Comparison of ENCODE assay signal across 1 cellular context in genomic region chr21:15243356-15243755, GRCh38.
TF ChIP-seq lines count a peak whose summit lies in the region.

No MANE protein-coding gene starts in this region.

TF ChIP-seq in GM23338, 12 proteins besides CTCF, POLR2A, EP300 and RAD21 (continued from another document):
- TF ChIP-seq, protein P1, sequence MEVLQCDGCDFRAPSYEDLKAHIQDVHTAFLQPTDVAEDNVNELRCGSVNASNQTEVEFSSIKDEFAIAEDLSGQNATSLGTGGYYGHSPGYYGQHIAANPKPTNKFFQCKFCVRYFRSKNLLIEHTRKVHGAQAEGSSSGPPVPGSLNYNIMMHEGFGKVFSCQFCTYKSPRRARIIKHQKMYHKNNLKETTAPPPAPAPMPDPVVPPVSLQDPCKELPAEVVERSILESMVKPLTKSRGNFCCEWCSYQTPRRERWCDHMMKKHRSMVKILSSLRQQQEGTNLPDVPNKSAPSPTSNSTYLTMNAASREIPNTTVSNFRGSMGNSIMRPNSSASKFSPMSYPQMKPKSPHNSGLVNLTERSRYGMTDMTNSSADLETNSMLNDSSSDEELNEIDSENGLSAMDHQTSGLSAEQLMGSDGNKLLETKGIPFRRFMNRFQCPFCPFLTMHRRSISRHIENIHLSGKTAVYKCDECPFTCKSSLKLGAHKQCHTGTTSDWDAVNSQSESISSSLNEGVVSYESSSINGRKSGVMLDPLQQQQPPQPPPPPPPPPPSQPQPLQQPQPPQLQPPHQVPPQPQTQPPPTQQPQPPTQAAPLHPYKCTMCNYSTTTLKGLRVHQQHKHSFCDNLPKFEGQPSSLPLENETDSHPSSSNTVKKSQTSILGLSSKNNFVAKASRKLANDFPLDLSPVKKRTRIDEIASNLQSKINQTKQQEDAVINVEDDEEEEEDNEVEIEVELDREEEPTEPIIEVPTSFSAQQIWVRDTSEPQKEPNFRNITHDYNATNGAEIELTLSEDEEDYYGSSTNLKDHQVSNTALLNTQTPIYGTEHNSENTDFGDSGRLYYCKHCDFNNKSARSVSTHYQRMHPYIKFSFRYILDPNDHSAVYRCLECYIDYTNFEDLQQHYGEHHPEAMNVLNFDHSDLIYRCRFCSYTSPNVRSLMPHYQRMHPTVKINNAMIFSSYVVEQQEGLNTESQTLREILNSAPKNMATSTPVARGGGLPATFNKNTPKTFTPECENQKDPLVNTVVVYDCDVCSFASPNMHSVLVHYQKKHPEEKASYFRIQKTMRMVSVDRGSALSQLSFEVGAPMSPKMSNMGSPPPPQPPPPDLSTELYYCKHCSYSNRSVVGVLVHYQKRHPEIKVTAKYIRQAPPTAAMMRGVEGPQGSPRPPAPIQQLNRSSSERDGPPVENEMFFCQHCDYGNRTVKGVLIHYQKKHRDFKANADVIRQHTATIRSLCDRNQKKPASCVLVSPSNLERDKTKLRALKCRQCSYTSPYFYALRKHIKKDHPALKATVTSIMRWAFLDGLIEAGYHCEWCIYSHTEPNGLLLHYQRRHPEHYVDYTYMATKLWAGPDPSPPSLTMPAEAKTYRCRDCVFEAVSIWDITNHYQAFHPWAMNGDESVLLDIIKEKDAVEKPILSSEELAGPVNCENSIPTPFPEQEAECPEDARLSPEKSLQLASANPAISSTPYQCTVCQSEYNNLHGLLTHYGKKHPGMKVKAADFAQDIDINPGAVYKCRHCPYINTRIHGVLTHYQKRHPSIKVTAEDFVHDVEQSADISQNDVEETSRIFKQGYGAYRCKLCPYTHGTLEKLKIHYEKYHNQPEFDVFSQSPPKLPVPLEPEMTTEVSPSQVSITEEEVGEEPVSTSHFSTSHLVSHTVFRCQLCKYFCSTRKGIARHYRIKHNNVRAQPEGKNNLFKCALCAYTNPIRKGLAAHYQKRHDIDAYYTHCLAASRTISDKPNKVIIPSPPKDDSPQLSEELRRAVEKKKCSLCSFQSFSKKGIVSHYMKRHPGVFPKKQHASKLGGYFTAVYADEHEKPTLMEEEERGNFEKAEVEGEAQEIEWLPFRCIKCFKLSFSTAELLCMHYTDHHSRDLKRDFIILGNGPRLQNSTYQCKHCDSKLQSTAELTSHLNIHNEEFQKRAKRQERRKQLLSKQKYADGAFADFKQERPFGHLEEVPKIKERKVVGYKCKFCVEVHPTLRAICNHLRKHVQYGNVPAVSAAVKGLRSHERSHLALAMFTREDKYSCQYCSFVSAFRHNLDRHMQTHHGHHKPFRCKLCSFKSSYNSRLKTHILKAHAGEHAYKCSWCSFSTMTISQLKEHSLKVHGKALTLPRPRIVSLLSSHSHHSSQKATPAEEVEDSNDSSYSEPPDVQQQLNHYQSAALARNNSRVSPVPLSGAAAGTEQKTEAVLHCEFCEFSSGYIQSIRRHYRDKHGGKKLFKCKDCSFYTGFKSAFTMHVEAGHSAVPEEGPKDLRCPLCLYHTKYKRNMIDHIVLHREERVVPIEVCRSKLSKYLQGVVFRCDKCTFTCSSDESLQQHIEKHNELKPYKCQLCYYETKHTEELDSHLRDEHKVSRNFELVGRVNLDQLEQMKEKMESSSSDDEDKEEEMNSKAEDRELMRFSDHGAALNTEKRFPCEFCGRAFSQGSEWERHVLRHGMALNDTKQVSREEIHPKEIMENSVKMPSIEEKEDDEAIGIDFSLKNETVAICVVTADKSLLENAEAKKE (CRISPR knock-in tag; IDR thresholded peaks at IDR 0.05): no peak
- TF ChIP-seq JUNB (IDR thresholded peaks at IDR 0.05; ENCODE audit: unreplicated experiment) (no peak), REST (IDR thresholded peaks at IDR 0.05; ENCODE audit: unreplicated experiment) (no peak), ZNF114 (CRISPR knock-in tag; IDR thresholded peaks at IDR 0.05) (no peak), POLR2AphosphoS5 (IDR thresholded peaks at IDR 0.05; ENCODE audit: low read depth) (no peak)
